ENCODE assay signal across 13 cellular contexts in genomic region chr12:114933428-114934160, GRCh38.
DNase-seq lines count a peak whose midpoint lies in the region; ATAC-seq and TF ChIP-seq lines count a peak whose summit lies in the region.
"Had no signal": no experiment of that assay in that cellular context is flagged by ENCODE, and none has a peak within 500 bp of the region (broad histone marks: within the 10 kb centered on the region; RNA-seq: fewer than 3 reads in every experiment).

No MANE protein-coding gene starts in this region.

- no TSS peak for BruUV-seq in HCT116 (replicated peaks; lab: Mats Ljungman, UMichigan)

- peaks cover 9% of the 10 kb centered on the region for H3K4me1 Mint-ChIP-seq in neural progenitor cell
- H3K4me1 Mint-ChIP-seq: activated B cell treated with CpG ODN at 0.5 μM for 24 hours; stimulated activated naive CD8-positive, alpha-beta T cell treated with anti-CD3 and anti-CD28 coated beads, Interleukin-15, amount 100 ng/mL, for 72 hours had no signal

- DNase-seq in HCT116 (ENCODE audit: low read depth, low spot score) (peak; percentile 73), T1000 (lab: John Stamatoyannopoulos, UW) (peak; percentile 82), foreskin fibroblast (peak; percentile 98), smooth muscle cell (lab: John Stamatoyannopoulos, UW; ENCODE audit: unreplicated experiment) (no peak), neural progenitor cell (ENCODE audit: low spot score) (no peak), uterus (no peak), NOMO-1 treated with dmso at 0.1 percent for 144 hours (lab: John Stamatoyannopoulos, UW; ENCODE audit: unreplicated experiment) (no peak)
- DNase-seq: activated B cell treated with CpG ODN at 0.5 μM for 24 hours; DND-41; NCI-H187; stimulated activated naive CD8-positive, alpha-beta T cell treated with anti-CD3 and anti-CD28 coated beads, Interleukin-15, amount 100 ng/mL, for 72 hours had no signal

- peak overlapping the region in 1 of 2 experiments; percentile 8; a peak in 2 of 4 replicates for H3K4me3 ChIP-seq in HCT116 (replicated peaks in 1 of 2; ENCODE audit: low read depth in 1 of 2, low read length in 2 of 2)
- H3K4me3 ChIP-seq in foreskin fibroblast (ENCODE audit: low read depth in 1 of 2, low read length in 2 of 2), result no peak overlapping the region
- H3K4me3 ChIP-seq in smooth muscle cell, result no peak overlapping the region
- H3K4me3 ChIP-seq in neural progenitor cell, result no peak overlapping the region
- H3K4me3 ChIP-seq in uterus, result no peak overlapping the region

- peaks cover 9% of the 10 kb centered on the region for H3K27me3 Mint-ChIP-seq in neural progenitor cell (ENCODE audit: insufficient read depth, low read depth)
- H3K27me3 Mint-ChIP-seq: activated B cell treated with CpG ODN at 0.5 μM for 24 hours; natural killer cell treated with Interleukin-12 subunit alpha and Interleukin-12 subunit beta and Interleukin-15 and Interleukin-18, amount 100 ng/mL, for 72 hours; stimulated activated naive CD8-positive, alpha-beta T cell treated with anti-CD3 and anti-CD28 coated beads, Interleukin-15, amount 100 ng/mL, for 72 hours had no signal

- RAD21 ChIA-PET in HCT116 (lab: Charles Lee; ENCODE audit: low non-redundant PET in 1 of 2, low total read pairs in 2 of 2, uncharacterized antibody in 2 of 2, unreplicated experiment in 2 of 2), result interaction anchor here in 1 of 2 experiments (0.6 kb wide), 1 partner anchor 175 kb away, joined by 3 read pairs; no protein-coding TSS in a partner anchor

- peaks cover 18% of the 10 kb centered on the region for H3K9me3 Mint-ChIP-seq in neural progenitor cell

- TF ChIP-seq CTCF in HCT116 (IDR thresholded peaks at IDR 0.05 in 2 of 3, conservative IDR thresholded peaks at IDR 0.05 in 1 of 3; ENCODE audit: borderline replicate concordance in 1 of 3, insufficient read depth in 1 of 3, low read depth in 2 of 3, low read length in 2 of 3), result no peak
- TF ChIP-seq CTCF in foreskin fibroblast (IDR thresholded peaks at IDR 0.05; ENCODE audit: low read depth, low read length), result no peak
- TF ChIP-seq CTCF in smooth muscle cell (IDR thresholded peaks at IDR 0.05; ENCODE audit: borderline replicate concordance, insufficient read depth, poor library complexity, severe bottlenecking), result no peak
- no peak for TF ChIP-seq CTCF in neural progenitor cell (IDR thresholded peaks at IDR 0.05)
- no peak for TF ChIP-seq CTCF in uterus (IDR thresholded peaks at IDR 0.05)

- H2AFZ ChIP-seq in HCT116 (ENCODE audit: low read depth, low read length, poor library complexity, severe bottlenecking) (no peak overlapping the region), smooth muscle cell (ENCODE audit: low read depth) (no peak overlapping the region), neural progenitor cell (replicated peaks) (no peak overlapping the region)

- H3K9me2 ChIP-seq in HCT116 (ENCODE audit: insufficient read depth), result no peaks in the 10 kb centered on the region

- H3K9me3 ChIP-seq in HCT116 (ENCODE audit: control insufficient read depth in 1 of 2, insufficient read depth in 1 of 2, low read depth in 1 of 2, low read length in 2 of 2) (peaks cover 3 to 6% of the 10 kb centered on the region in 2 experiments; a peak in 1 of 4 replicates), smooth muscle cell (replicated peaks; ENCODE audit: low read depth) (peaks cover 9% of the 10 kb centered on the region), neural progenitor cell (ENCODE audit: low read depth) (no peaks in the 10 kb centered on the region), uterus (no peaks in the 10 kb centered on the region)

- H3K4me1 ChIP-seq in HCT116 (ENCODE audit: control insufficient read depth in 1 of 2, insufficient read depth in 2 of 2, low read length in 2 of 2) (peaks cover 12 to 28% of the 10 kb centered on the region in 2 experiments), smooth muscle cell (ENCODE audit: low read depth) (no peaks in the 10 kb centered on the region), neural progenitor cell (peaks cover 3% of the 10 kb centered on the region), uterus (no peaks in the 10 kb centered on the region)

- H3K4me2 ChIP-seq in HCT116 (ENCODE audit: low read length), result peak overlapping the region; percentile 66
- H3K4me2 ChIP-seq in smooth muscle cell, result peak overlapping the region; percentile 36
- no peak overlapping the region for H3K4me2 ChIP-seq in neural progenitor cell

- H3F3A ChIP-seq in smooth muscle cell (ENCODE audit: low read depth), result peaks cover 11% of the 10 kb centered on the region
- peaks cover under 1% of the 10 kb centered on the region for H3F3A ChIP-seq in neural progenitor cell (ENCODE audit: low read depth)

- H3K27me3 ChIP-seq in HCT116 (ENCODE audit: insufficient read depth, low read length), result no peaks in the 10 kb centered on the region
- H3K27me3 ChIP-seq in smooth muscle cell (ENCODE audit: low read depth), result no peaks in the 10 kb centered on the region
- no peaks in the 10 kb centered on the region for H3K27me3 ChIP-seq in neural progenitor cell
- H3K27me3 ChIP-seq in uterus, result no peaks in the 10 kb centered on the region

- H3K27ac ChIP-seq in HCT116 (ENCODE audit: low read depth, low read length) (no peak overlapping the region), smooth muscle cell (ENCODE audit: low read depth) (peak overlapping the region; percentile 77), neural progenitor cell (no peak overlapping the region), uterus (no peak overlapping the region)

- intact Hi-C loops in HCT116 (cut with micrococcal nuclease), result loop anchor here (10.0 kb wide), 2 partner anchors 249 to 821 kb away; partner anchors contain the start of gene TBX3
- intact Hi-C loops in uterus (cut with DNase I; ENCODE audit: low total_unique reads), result no loop called here

- H3K9ac ChIP-seq in HCT116 (ENCODE audit: low read length) (no peak overlapping the region), smooth muscle cell (ENCODE audit: low read depth) (no peak overlapping the region), neural progenitor cell (no peak overlapping the region)

- H4K20me1 ChIP-seq in HCT116 (ENCODE audit: insufficient read depth), result no peaks in the 10 kb centered on the region
- H4K20me1 ChIP-seq in smooth muscle cell (ENCODE audit: low read depth), result no peaks in the 10 kb centered on the region
- no peaks in the 10 kb centered on the region for H4K20me1 ChIP-seq in neural progenitor cell (ENCODE audit: low read depth)

- TF ChIP-seq POLR2A in HCT116 (IDR thresholded peaks at IDR 0.05; ENCODE audit: borderline replicate concordance, extremely low read depth, insufficient read depth, insufficient read length), result no peak
- TF ChIP-seq POLR2A in uterus (IDR thresholded peaks at IDR 0.05), result no peak

- POLR2A ChIA-PET in HCT116 (lab: Charles Lee), result interaction anchor here (1.8 kb wide), 1 partner anchor 19 kb away, joined by 4 read pairs; no protein-coding TSS in a partner anchor

- 32% methylated on average over 6 of the region's 6 CpGs for WGBS in smooth muscle cell (ENCODE audit: low lambda C conversion rate)

- no peaks in the 10 kb centered on the region for H3K36me3 ChIP-seq in HCT116 (ENCODE audit: control insufficient read depth in 1 of 2, insufficient read depth in 2 of 2, low read length in 2 of 2)
- peaks cover 8% of the 10 kb centered on the region for H3K36me3 ChIP-seq in smooth muscle cell (ENCODE audit: low read depth)
- H3K36me3 ChIP-seq in neural progenitor cell, result no peaks in the 10 kb centered on the region
- no peaks in the 10 kb centered on the region for H3K36me3 ChIP-seq in uterus

- H3K79me2 ChIP-seq in HCT116 (ENCODE audit: insufficient read depth, low read length), result no peaks in the 10 kb centered on the region
- no peaks in the 10 kb centered on the region for H3K79me2 ChIP-seq in smooth muscle cell (ENCODE audit: low read depth)
- no peaks in the 10 kb centered on the region for H3K79me2 ChIP-seq in neural progenitor cell (ENCODE audit: low read depth)

- ATAC-seq in HCT116, result peak; percentile 93
- ATAC-seq in GM21381 (IDR thresholded peaks at IDR 0.05; ENCODE audit: unreplicated experiment), result no peak
- ATAC-seq: natural killer cell treated with Interleukin-12 subunit alpha and Interleukin-12 subunit beta and Interleukin-15 and Interleukin-18, amount 100 ng/mL, for 72 hours; stimulated activated naive CD8-positive, alpha-beta T cell treated with anti-CD3 and anti-CD28 coated beads, Interleukin-15, amount 100 ng/mL, for 72 hours had no signal

- no peaks in the 10 kb centered on the region for H3K36me3 Mint-ChIP-seq in neural progenitor cell
- H3K36me3 Mint-ChIP-seq: natural killer cell treated with Interleukin-12 subunit alpha and Interleukin-12 subunit beta and Interleukin-15 and Interleukin-18, amount 100 ng/mL, for 72 hours had no signal

- no peak overlapping the region for H3K27ac Mint-ChIP-seq in neural progenitor cell
- H3K27ac Mint-ChIP-seq: activated B cell treated with CpG ODN at 0.5 μM for 24 hours; natural killer cell treated with Interleukin-12 subunit alpha and Interleukin-12 subunit beta and Interleukin-15 and Interleukin-18, amount 100 ng/mL, for 72 hours; stimulated activated naive CD8-positive, alpha-beta T cell treated with anti-CD3 and anti-CD28 coated beads, Interleukin-15, amount 100 ng/mL, for 72 hours had no signal

- CTCF ChIA-PET in HCT116 (lab: Charles Lee), result interaction anchor here (0.7 kb wide), 1 partner anchor 1573 kb away, joined by 3 read pairs; no protein-coding TSS in a partner anchor

- TF ChIP-seq RAD21 in HCT116 (IDR thresholded peaks at IDR 0.05; ENCODE audit: low read depth), result no peak

- no peak overlapping the region for H3K4me3 Mint-ChIP-seq in neural progenitor cell
- H3K4me3 Mint-ChIP-seq: activated B cell treated with CpG ODN at 0.5 μM for 24 hours; natural killer cell treated with Interleukin-12 subunit alpha and Interleukin-12 subunit beta and Interleukin-15 and Interleukin-18, amount 100 ng/mL, for 72 hours; stimulated activated naive CD8-positive, alpha-beta T cell treated with anti-CD3 and anti-CD28 coated beads, Interleukin-15, amount 100 ng/mL, for 72 hours had no signal

TF ChIP-seq in HCT116, 20 proteins besides CTCF, POLR2A, EP300 and RAD21 (continues in another document):
- 0 out of 2 replicates have a peak, but pooled peaks have one; percentile 46 for TF ChIP-seq MAX (IDR thresholded peaks at IDR 0.05)
- no peak for TF ChIP-seq EZH2 (IDR thresholded peaks at IDR 0.05)
- TF ChIP-seq ELF1 (IDR thresholded peaks at IDR 0.05; ENCODE audit: borderline replicate concordance, low read depth), result no peak
- TF ChIP-seq ZNF274 (IDR thresholded peaks at IDR 0.05; ENCODE audit: low read depth, low read length), result no peak
- TF ChIP-seq SP1 (IDR thresholded peaks at IDR 0.05; ENCODE audit: low read depth), result peak; percentile 92
- no peak for TF ChIP-seq YY1 (IDR thresholded peaks at IDR 0.05; ENCODE audit: extremely low read depth, insufficient replicate concordance, low read depth, low read length)
- TF ChIP-seq POLR2AphosphoS5 (IDR thresholded peaks at IDR 0.05; ENCODE audit: low read depth, low read length), result peak; percentile 58; the same call in 1 of the 2 replicates
- no peak for TF ChIP-seq SIN3A (IDR thresholded peaks at IDR 0.05; ENCODE audit: low read depth)
- TF ChIP-seq JUND (IDR thresholded peaks at IDR 0.05), result peak; percentile 97
- TF ChIP-seq SRF (IDR thresholded peaks at IDR 0.05; ENCODE audit: low read depth), result no peak

Comparison
In these comparisons a context has a peak if more than half of its experiments do, and no peak if none do; other contexts are left out.
1. DNase-seq: peak in HCT116 (single experiment), T1000 (single experiment) and foreskin fibroblast (2 of 2); none in smooth muscle cell (single experiment), neural progenitor cell (single experiment), uterus (0 of 2) and NOMO-1 treated with dmso at 0.1 percent for 144 hours (single experiment).